In genomic region chr1:46653405-46653853, GRCh38 we compare ENCODE assay signal across 15 cellular contexts. TPM values are rescaled to one million over a fixed set of nuclear protein-coding genes. Genes with fewer than 3 reads are reported as not detected.
DNase-seq lines count a peak whose midpoint lies in the region; ATAC-seq and TF ChIP-seq lines count a peak whose summit lies in the region.
"Had no signal": no experiment of that assay in that cellular context is flagged by ENCODE, and none has a peak within 500 bp of the region (broad histone marks: within the 10 kb centered on the region; RNA-seq: fewer than 3 reads in every experiment).

No MANE protein-coding gene starts in this region.

- TF ChIP-seq CTCF in HFF-Myc (IDR thresholded peaks at IDR 0.05; ENCODE audit: low read depth, low read length, missing control alignments) (no peak), psoas muscle (IDR thresholded peaks at IDR 0.05) (no peak)

- no peak overlapping the region for H4K91ac ChIP-seq in trophoblast cell (ENCODE audit: low read depth, low read length)

- H3K23ac ChIP-seq in trophoblast cell (ENCODE audit: low read length) = no peak overlapping the region

- no peak overlapping the region for H3K9ac ChIP-seq in trophoblast cell (ENCODE audit: low read length)
- H3K9ac ChIP-seq: neural progenitor cell had no signal

- no CpG with 5 or more reads among the region's 2 CpGs for WGBS in trophoblast cell (ENCODE audit: extremely low coverage, insufficient coverage, insufficient read length)
- WGBS in psoas muscle, 3 donors = 84 to 92% (median 88%) methylated on average over 2 of the region's 2 CpGs

- no peak for DNase-seq in T-helper 2 cell treated with Interferon-gamma antibody and Interleukin-4, amounts not matched to agents 5 μg/mL and 100 μg/mL, for 36 hours (ENCODE audit: low spot score)
- no peak for DNase-seq in T-helper 2 cell
- peak; percentile 47 for DNase-seq in HFF-Myc (ENCODE audit: extremely low read depth, low read depth)
- DNase-seq in effector memory CD8-positive, alpha-beta T cell = no peak
- no peak for DNase-seq in trophoblast cell
- no peak for DNase-seq in psoas muscle
- DNase-seq: activated CD4-positive, alpha-beta T cell treated with anti-CD3 and anti-CD28 coated beads for 4 hours; activated naive CD4-positive, alpha-beta T cell; kidney glomerular epithelial cell; upper lobe of right lung had no signal

- H3K14ac ChIP-seq in trophoblast cell (ENCODE audit: low read length) = no peak overlapping the region

- H3K27ac Mint-ChIP-seq in T-helper 2 cell treated with Interferon-gamma antibody and Interleukin-4, amounts not matched to agents 5 μg/mL and 100 μg/mL, for 36 hours = peak overlapping the region; percentile 57
- H3K27ac Mint-ChIP-seq in effector memory CD8-positive, alpha-beta T cell = peak overlapping the region; percentile 10 to 68
- H3K27ac Mint-ChIP-seq: dendritic cell treated with granulocyte-macrophage colony-stimulating factor and Interleukin-4, amounts not matched to agents 40 ng/mL and 50 ng/mL, for 4 days; neural progenitor cell had no signal

- peaks cover 21% of the 10 kb centered on the region for H3K4me1 Mint-ChIP-seq in T-helper 2 cell treated with Interferon-gamma antibody and Interleukin-4, amounts not matched to agents 5 μg/mL and 100 μg/mL, for 36 hours (ENCODE audit: low read depth)
- H3K4me1 Mint-ChIP-seq in effector memory CD8-positive, alpha-beta T cell (ENCODE audit: low read depth in 2 of 2) = no peaks in the 10 kb centered on the region
- H3K4me1 Mint-ChIP-seq: neural progenitor cell had no signal

- no peak overlapping the region for H3K18ac ChIP-seq in trophoblast cell (ENCODE audit: low read length)

- H3K4me1 ChIP-seq in trophoblast cell (ENCODE audit: control insufficient read depth in 1 of 2, insufficient read depth in 2 of 2, low read length in 2 of 2) (no peaks in the 10 kb centered on the region), psoas muscle (no peaks in the 10 kb centered on the region)
- H3K4me1 ChIP-seq: neural progenitor cell, upper lobe of right lung had no signal

- no peak overlapping the region for H3K4me3 Mint-ChIP-seq in T-helper 2 cell treated with Interferon-gamma antibody and Interleukin-4, amounts not matched to agents 5 μg/mL and 100 μg/mL, for 36 hours
- H3K4me3 Mint-ChIP-seq in effector memory CD8-positive, alpha-beta T cell = no peak overlapping the region
- H3K4me3 Mint-ChIP-seq: dendritic cell treated with granulocyte-macrophage colony-stimulating factor and Interleukin-4, amounts not matched to agents 40 ng/mL and 50 ng/mL, for 4 days; neural progenitor cell had no signal

- H2BK12ac ChIP-seq in trophoblast cell (ENCODE audit: low read length) = no peak overlapping the region

- H4K8ac ChIP-seq in trophoblast cell (ENCODE audit: low read depth, low read length) = no peak overlapping the region

- no peak overlapping the region for H3K4ac ChIP-seq in trophoblast cell (ENCODE audit: low read depth, low read length)

- no peak overlapping the region for H2AK5ac ChIP-seq in trophoblast cell (ENCODE audit: low read length)

- peaks cover 23% of the 10 kb centered on the region for H3K9me3 Mint-ChIP-seq in T-helper 2 cell treated with Interferon-gamma antibody and Interleukin-4, amounts not matched to agents 5 μg/mL and 100 μg/mL, for 36 hours
- H3K9me3 Mint-ChIP-seq in effector memory CD8-positive, alpha-beta T cell = peaks cover 0 to 3% of the 10 kb centered on the region in 2 donors

- no peak for ATAC-seq in effector memory CD8-positive, alpha-beta T cell (replicated peaks)
- ATAC-seq in GM18867 (IDR thresholded peaks at IDR 0.05; ENCODE audit: unreplicated experiment) (no peak), GM18861 (IDR thresholded peaks at IDR 0.05; ENCODE audit: unreplicated experiment) (no peak), psoas muscle (no peak)
- ATAC-seq: upper lobe of right lung had no signal

- H2AFZ ChIP-seq in trophoblast cell (ENCODE audit: insufficient read depth, low read length, poor library complexity) = no peak overlapping the region
- H2AFZ ChIP-seq: neural progenitor cell had no signal

- peaks cover 69% of the 10 kb centered on the region for H3K36me3 Mint-ChIP-seq in T-helper 2 cell treated with Interferon-gamma antibody and Interleukin-4, amounts not matched to agents 5 μg/mL and 100 μg/mL, for 36 hours (ENCODE audit: low read depth)
- H3K36me3 Mint-ChIP-seq in effector memory CD8-positive, alpha-beta T cell (ENCODE audit: insufficient read depth) = peaks cover 19% of the 10 kb centered on the region

- no peak overlapping the region for H4K12ac ChIP-seq in trophoblast cell (ENCODE audit: low read depth, low read length)

- H3K36me3 ChIP-seq in trophoblast cell (ENCODE audit: control insufficient read depth in 1 of 2, insufficient read depth in 2 of 2, low read length in 2 of 2) (peaks cover 0 to 8% of the 10 kb centered on the region in 2 experiments), psoas muscle (ENCODE audit: insufficient read depth in 1 of 2, low read depth in 1 of 2) (peaks cover 11 to 91% of the 10 kb centered on the region in 2 donors)

- H3K79me1 ChIP-seq in trophoblast cell (ENCODE audit: low read length) = no peaks in the 10 kb centered on the region

- intact Hi-C loops in psoas muscle (cut with DNase I) = no loop called here

- H3K79me2 ChIP-seq in trophoblast cell (ENCODE audit: control insufficient read depth, insufficient read depth, low read length, poor library complexity) = no peaks in the 10 kb centered on the region

- H3K27me3 ChIP-seq in trophoblast cell (ENCODE audit: insufficient read depth, low read length) (no peaks in the 10 kb centered on the region), psoas muscle (ENCODE audit: insufficient read depth in 3 of 3, low read length in 2 of 3) (no peaks in the 10 kb centered on the region)
- H3K27me3 ChIP-seq: neural progenitor cell, upper lobe of right lung had no signal

- no peak overlapping the region for H3K4me2 ChIP-seq in trophoblast cell (ENCODE audit: low read length)
- H3K4me2 ChIP-seq: neural progenitor cell had no signal

- H2BK120ac ChIP-seq in trophoblast cell (ENCODE audit: insufficient read depth, low read length, poor library complexity) = no peak overlapping the region

- H3K27me3 Mint-ChIP-seq in T-helper 2 cell treated with Interferon-gamma antibody and Interleukin-4, amounts not matched to agents 5 μg/mL and 100 μg/mL, for 36 hours (ENCODE audit: low read depth) = no peaks in the 10 kb centered on the region
- no peaks in the 10 kb centered on the region for H3K27me3 Mint-ChIP-seq in effector memory CD8-positive, alpha-beta T cell
- H3K27me3 Mint-ChIP-seq: dendritic cell treated with granulocyte-macrophage colony-stimulating factor and Interleukin-4, amounts not matched to agents 40 ng/mL and 50 ng/mL, for 4 days had no signal

- H3K27ac ChIP-seq in trophoblast cell (ENCODE audit: low read depth, low read length) = peak overlapping the region; percentile 10
- H3K27ac ChIP-seq in psoas muscle = no peak overlapping the region
- H3K27ac ChIP-seq: neural progenitor cell, skin epidermis, upper lobe of right lung had no signal

- H3K9me3 ChIP-seq in trophoblast cell (ENCODE audit: insufficient read depth, low read depth, low read length) (no peaks in the 10 kb centered on the region), psoas muscle (peaks cover 2% of the 10 kb centered on the region)
- H3K9me3 ChIP-seq: upper lobe of right lung had no signal

- H3K4me3 ChIP-seq in HFF-Myc (replicated peaks; ENCODE audit: low read depth, low read length) = no peak overlapping the region
- no peak overlapping the region for H3K4me3 ChIP-seq in trophoblast cell (ENCODE audit: low read depth, low read length)
- H3K4me3 ChIP-seq in psoas muscle = no peak overlapping the region
- H3K4me3 ChIP-seq: neural progenitor cell, skin epidermis, upper lobe of right lung had no signal

- H2BK5ac ChIP-seq in trophoblast cell (ENCODE audit: low read depth, low read length, poor library complexity) = no peak overlapping the region

RNA-seq across cellular contexts. Expression of gene ATPAF1, which starts 14.7 kb away (rescaled TPM):
- polyA plus RNA-seq in trophoblast cell (2013) = 21.9 and 23.3 TPM in 2 replicates
- total RNA-seq in psoas muscle = 100 to 1,000 TPM in 3 of 4 donors, 10 to 100 TPM in 1; 98.3 to 114 (median 107) TPM
- 100 to 1,000 TPM in 1 of 3 donors, 10 to 100 TPM in 2; 60.9 to 156 (median 82.0) TPM for polyA plus RNA-seq in psoas muscle

RNA-seq across cellular contexts. Expression of gene TEX38, which starts 18.2 kb away (rescaled TPM):
- polyA plus RNA-seq in trophoblast cell (2013) = not detected in 2 replicates
- total RNA-seq in psoas muscle = not detected
- polyA plus RNA-seq in psoas muscle = under 1 TPM in 1 of 3 donors, not detected in 2; 0.08 TPM
- total RNA-seq: upper lobe of right lung had no signal

RNA-seq across cellular contexts. Expression of gene MOB3C, which starts 36.8 kb away (rescaled TPM):
- 2.4 and 2.6 TPM in 2 replicates for polyA plus RNA-seq in trophoblast cell (2013)
- 10 to 100 TPM; 12.1 to 36.3 (median 28.5) TPM for total RNA-seq in psoas muscle
- polyA plus RNA-seq in psoas muscle = 10 to 100 TPM in 2 of 3 donors, 1 to 10 TPM in 1; 8.7 to 17.9 (median 13.4) TPM

RNA-seq across cellular contexts. Expression of gene MKNK1, which starts 49.4 kb away (rescaled TPM):
- polyA plus RNA-seq in trophoblast cell (2013) = 37.3 TPM in 2 replicates
- 10 to 100 TPM; 32.2 to 46.7 (median 39.9) TPM for total RNA-seq in psoas muscle
- 10 to 100 TPM; 19.3 to 52.6 (median 23.8) TPM for polyA plus RNA-seq in psoas muscle
